14 cellular contexts compared by ENCODE assay signal in the genomic region with DNA sequence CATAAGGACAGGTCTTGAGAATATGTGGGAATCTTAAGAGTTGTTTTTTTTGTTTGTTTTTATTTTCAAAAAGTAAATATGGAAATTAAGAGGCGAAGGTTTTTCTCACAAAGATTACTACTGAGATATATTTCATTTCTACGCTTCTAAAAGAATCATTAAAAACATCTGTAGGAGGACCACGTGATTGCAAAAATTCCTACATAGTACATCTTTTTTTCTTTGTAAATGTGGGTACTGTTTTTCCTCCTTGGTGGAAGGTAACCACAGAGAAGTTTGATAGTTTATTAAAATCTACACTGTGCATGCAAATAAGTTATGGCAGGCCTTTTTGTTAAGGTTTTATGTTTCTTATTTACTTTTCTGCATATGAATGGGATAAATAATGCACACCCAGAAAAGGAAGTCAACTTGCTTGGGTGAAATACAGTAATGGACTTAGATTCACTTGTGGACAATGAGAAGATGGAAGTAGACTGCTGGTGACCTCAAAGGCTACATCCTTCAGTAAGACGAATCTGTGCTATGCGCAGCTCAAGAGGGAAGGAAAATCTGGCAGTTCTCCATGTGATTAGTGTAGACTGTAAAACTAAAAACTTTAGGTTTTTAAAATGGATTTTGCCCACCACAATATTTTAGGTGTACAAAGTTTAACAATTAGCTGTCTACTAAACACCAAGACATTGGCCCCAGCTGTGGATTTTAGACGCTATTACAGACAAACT. TPM values are rescaled to one million over a fixed set of nuclear protein-coding genes. Genes with fewer than 3 reads are reported as not detected.
DNase-seq lines count a peak whose midpoint lies in the region; TF ChIP-seq lines count a peak whose summit lies in the region.
"Had no signal": no experiment of that assay in that cellular context is flagged by ENCODE, and none has a peak within 500 bp of the region (broad histone marks: within the 10 kb centered on the region; RNA-seq: fewer than 3 reads in every experiment).

No MANE protein-coding gene starts in this region.

- CTCF ChIA-PET in activated CD4-positive, alpha-beta T cell treated with anti-CD3 and anti-CD28 coated beads, Interleukin-2, amount 10 ng/mL, durations not matched to agents 7 days and 5 days (lab: Charles Lee): no interaction called here

- POLR2A ChIA-PET in activated CD4-positive, alpha-beta T cell treated with anti-CD3 and anti-CD28 coated beads, Interleukin-2, amount 10 ng/mL, durations not matched to agents 7 days and 5 days (lab: Charles Lee): no interaction called here

- H3K4me3 ChIP-seq in NT2/D1 (ENCODE audit: insufficient read length, low read depth) (peak overlapping the region; percentile 70), foreskin fibroblast (ENCODE audit: low read depth in 1 of 2, low read length in 2 of 2) (peak overlapping the region; percentile 77 to 85)
- H3K4me3 ChIP-seq: pancreas had no signal

- no peaks in the 10 kb centered on the region for H3K36me3 ChIP-seq in NT2/D1 (ENCODE audit: insufficient read depth, insufficient read length, low read length)
- H3K36me3 ChIP-seq: pancreas, tibial artery had no signal

- DNase-seq in activated CD4-positive, alpha-beta T cell treated with anti-CD3 and anti-CD28 coated beads, Interleukin-2, amount 10 ng/mL, durations not matched to agents 7 days and 5 days: no peak
- no peak for DNase-seq in activated CD4-positive, alpha-beta T cell treated with anti-CD3 and anti-CD28 coated beads, Interleukin-2, amount 50 U/mL, for 48 hours
- no peak for DNase-seq in NT2/D1 (ENCODE audit: low read depth, low spot score)
- peak in 1 of 2 donors; percentile 43 for DNase-seq in foreskin fibroblast
- DNase-seq in pons (ENCODE audit: low spot score): peak; percentile 69
- no peak for DNase-seq in stimulated activated CD4-positive, alpha-beta T cell treated with anti-CD3 and anti-CD28 coated beads, Interleukin-2, amount 100 ng/mL, for 48 hours
- DNase-seq in activated effector memory CD4-positive, alpha-beta T cell treated with Interleukin-2 at 50 U/mL for 16 hours: no peak
- DNase-seq in NCI-H1048 (lab: John Stamatoyannopoulos, UW): no peak
- DNase-seq: NCI-H2227 treated with DMSO at 0.1 percent for 48 hours, pancreas, SW 1271, tibial artery had no signal

- H3K4me1 Mint-ChIP-seq in activated CD4-positive, alpha-beta T cell treated with anti-CD3 and anti-CD28 coated beads, Interleukin-2, amount 10 ng/mL, durations not matched to agents 7 days and 5 days: peaks cover 31% of the 10 kb centered on the region

- peaks cover 57% of the 10 kb centered on the region for H3K27me3 ChIP-seq in NT2/D1 (ENCODE audit: insufficient read depth, insufficient read length)
- H3K27me3 ChIP-seq: tibial artery had no signal

- TF ChIP-seq CTCF in foreskin fibroblast (IDR thresholded peaks at IDR 0.05; ENCODE audit: low read depth, low read length): no peak

- peaks cover 10% of the 10 kb centered on the region for H3K27me3 Mint-ChIP-seq in activated CD4-positive, alpha-beta T cell treated with anti-CD3 and anti-CD28 coated beads, Interleukin-2, amount 10 ng/mL, durations not matched to agents 7 days and 5 days

- no peaks in the 10 kb centered on the region for H3K4me1 ChIP-seq in NT2/D1 (ENCODE audit: insufficient read depth, insufficient read length)
- H3K4me1 ChIP-seq: A549 had no signal

- no peak overlapping the region for H3K27ac Mint-ChIP-seq in activated CD4-positive, alpha-beta T cell treated with anti-CD3 and anti-CD28 coated beads, Interleukin-2, amount 10 ng/mL, durations not matched to agents 7 days and 5 days
- H3K27ac Mint-ChIP-seq: memory B cell had no signal

- peak overlapping the region; percentile 46 for H3K4me3 Mint-ChIP-seq in activated CD4-positive, alpha-beta T cell treated with anti-CD3 and anti-CD28 coated beads, Interleukin-2, amount 10 ng/mL, durations not matched to agents 7 days and 5 days
- H3K4me3 Mint-ChIP-seq: memory B cell had no signal

- H3K9ac ChIP-seq in NT2/D1 (ENCODE audit: insufficient read length, low read depth): no peak overlapping the region

- no peaks in the 10 kb centered on the region for H3K9me3 Mint-ChIP-seq in activated CD4-positive, alpha-beta T cell treated with anti-CD3 and anti-CD28 coated beads, Interleukin-2, amount 10 ng/mL, durations not matched to agents 7 days and 5 days

- H3K9me3 ChIP-seq in NT2/D1 (ENCODE audit: insufficient read depth, low read length): no peaks in the 10 kb centered on the region
- H3K9me3 ChIP-seq: A549, pancreas, tibial artery had no signal

- H3K36me3 Mint-ChIP-seq in activated CD4-positive, alpha-beta T cell treated with anti-CD3 and anti-CD28 coated beads, Interleukin-2, amount 10 ng/mL, durations not matched to agents 7 days and 5 days (ENCODE audit: low read depth): peaks cover 3% of the 10 kb centered on the region

RNA-seq across cellular contexts. Expression of a gene that starts 2.0 kb away (rescaled TPM):
- 1 to 10 TPM; 5.6 to 7.0 TPM for total RNA-seq in activated CD4-positive, alpha-beta T cell treated with anti-CD3 and anti-CD28 coated beads, Interleukin-2, amount 10 ng/mL, durations not matched to agents 7 days and 5 days
